ENCODE assay signal across 1 cellular context in the genomic region with DNA sequence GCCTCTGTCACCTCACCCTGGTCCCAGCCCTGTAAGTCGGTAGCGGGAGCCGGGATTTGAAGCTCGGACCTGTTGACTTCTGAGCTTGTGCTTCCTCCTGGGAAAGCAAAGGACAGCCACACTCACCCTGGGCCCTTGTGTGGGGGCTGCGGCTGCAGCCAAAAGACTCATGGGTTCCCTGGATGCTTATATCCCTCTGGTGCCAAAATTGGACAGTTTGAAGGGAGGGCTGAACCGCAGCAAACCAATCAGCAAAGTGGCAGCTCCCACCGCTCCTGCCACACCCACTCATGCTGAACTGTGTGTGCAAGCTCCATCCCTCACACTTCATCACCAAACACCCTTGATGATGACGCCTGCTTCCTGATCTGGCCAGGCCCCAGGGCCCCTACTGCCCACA.
TF ChIP-seq lines count a peak whose summit lies in the region.

No MANE protein-coding gene starts in this region.

TF ChIP-seq in IMR-90, 13 proteins besides CTCF, POLR2A, EP300 and RAD21 (continued from another document):
- TF ChIP-seq MAFK (IDR thresholded peaks at IDR 0.05; ENCODE audit: low read depth, low read length) (no peak), SMC3 (IDR thresholded peaks at IDR 0.05; ENCODE audit: low read depth, low read length) (no peak), CHD1 (IDR thresholded peaks at IDR 0.05; ENCODE audit: low read depth, low read length) (no peak), RCOR1 (IDR thresholded peaks at IDR 0.05; ENCODE audit: insufficient replicate concordance, low read length) (no peak), FOS (IDR thresholded peaks at IDR 0.05; ENCODE audit: low read depth, low read length) (no peak), CEBPB (IDR thresholded peaks at IDR 0.05; ENCODE audit: low read depth, low read length) (no peak), BHLHE40 (IDR thresholded peaks at IDR 0.05; ENCODE audit: low read depth, low read length) (no peak), RFX5 (IDR thresholded peaks at IDR 0.05; ENCODE audit: low read depth, low read length) (no peak), MAZ (IDR thresholded peaks at IDR 0.05; ENCODE audit: borderline replicate concordance, low read depth, low read length) (no peak), MXI1 (IDR thresholded peaks at IDR 0.05; ENCODE audit: borderline replicate concordance, low read depth, low read length) (no peak)
- TF ChIP-seq, protein P1, sequence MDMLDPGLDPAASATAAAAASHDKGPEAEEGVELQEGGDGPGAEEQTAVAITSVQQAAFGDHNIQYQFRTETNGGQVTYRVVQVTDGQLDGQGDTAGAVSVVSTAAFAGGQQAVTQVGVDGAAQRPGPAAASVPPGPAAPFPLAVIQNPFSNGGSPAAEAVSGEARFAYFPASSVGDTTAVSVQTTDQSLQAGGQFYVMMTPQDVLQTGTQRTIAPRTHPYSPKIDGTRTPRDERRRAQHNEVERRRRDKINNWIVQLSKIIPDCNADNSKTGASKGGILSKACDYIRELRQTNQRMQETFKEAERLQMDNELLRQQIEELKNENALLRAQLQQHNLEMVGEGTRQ (IDR thresholded peaks at IDR 0.05; ENCODE audit: low read depth, low read length), result no peak
- TF ChIP-seq, protein P2, sequence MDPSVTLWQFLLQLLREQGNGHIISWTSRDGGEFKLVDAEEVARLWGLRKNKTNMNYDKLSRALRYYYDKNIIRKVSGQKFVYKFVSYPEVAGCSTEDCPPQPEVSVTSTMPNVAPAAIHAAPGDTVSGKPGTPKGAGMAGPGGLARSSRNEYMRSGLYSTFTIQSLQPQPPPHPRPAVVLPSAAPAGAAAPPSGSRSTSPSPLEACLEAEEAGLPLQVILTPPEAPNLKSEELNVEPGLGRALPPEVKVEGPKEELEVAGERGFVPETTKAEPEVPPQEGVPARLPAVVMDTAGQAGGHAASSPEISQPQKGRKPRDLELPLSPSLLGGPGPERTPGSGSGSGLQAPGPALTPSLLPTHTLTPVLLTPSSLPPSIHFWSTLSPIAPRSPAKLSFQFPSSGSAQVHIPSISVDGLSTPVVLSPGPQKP (IDR thresholded peaks at IDR 0.05; ENCODE audit: borderline replicate concordance, low read depth, low read length), result no peak
